In the genomic region with DNA sequence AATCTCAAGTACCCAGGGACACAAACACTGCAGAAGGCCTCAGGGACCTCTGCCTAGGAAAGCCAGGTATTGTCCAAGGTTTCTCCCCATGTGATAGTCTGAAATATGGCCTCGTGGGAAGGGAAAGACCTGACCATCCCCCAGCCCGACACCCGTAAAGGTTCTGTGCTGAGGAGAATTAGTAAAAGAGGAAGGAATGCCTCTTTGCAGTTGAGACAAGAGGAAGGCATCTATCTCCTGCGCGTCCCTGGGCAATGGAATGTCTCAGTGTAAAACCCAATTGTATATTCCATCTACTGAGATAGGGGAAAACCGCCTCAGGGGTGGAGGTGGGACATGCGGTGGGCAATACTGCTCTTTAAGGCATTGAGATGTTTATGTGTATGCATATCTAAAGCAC, we compare ENCODE assay signal across 7 cellular contexts. TPM values are rescaled to one million over a fixed set of nuclear protein-coding genes. Genes with fewer than 3 reads are reported as not detected.
A peak's percentile ranks its signal among the peaks of the same experiment; 100 is the strongest.
DNase-seq lines count a peak whose midpoint lies in the region; ATAC-seq and TF ChIP-seq lines count a peak whose summit lies in the region.
"Not testable (repeated sequence)": the region's sequence is repeated elsewhere in the genome, so short reads cannot be mapped to it uniquely, and the experiment has no call there.

No MANE protein-coding gene starts in this region.

- not testable (repeated sequence) for H2BK15ac ChIP-seq in mesendoderm (replicated peaks; ENCODE audit: low read depth)

- H3K27me3 ChIP-seq in mesendoderm (ENCODE audit: insufficient read depth, low read length, poor library complexity) = not testable (repeated sequence)

- not testable (repeated sequence) for H3K27me3 Mint-ChIP-seq in IgD-negative memory B cell; stimulated activated naive B cell treated with anti-CD40 and anti-IgM and Interleukin-4, amounts not matched to agents 10 μg/mL and 1 μg/mL and 100 μg/mL, for 72 hours

- not testable (repeated sequence) for H4K5ac ChIP-seq in mesendoderm (ENCODE audit: low read length)

- not testable (repeated sequence) for TF ChIP-seq CTCF in GM12865 (IDR thresholded peaks at IDR 0.05; ENCODE audit: insufficient read depth, low read depth, low read length, missing control alignments); OCI-LY7 (conservative IDR thresholded peaks at IDR 0.05; ENCODE audit: low read length)

- H2BK5ac ChIP-seq in mesendoderm (ENCODE audit: low read length) = not testable (repeated sequence)

- CTCF ChIA-PET in OCI-LY7 (lab: Charles Lee; ENCODE audit: unreplicated experiment) = interaction anchor here (1.5 kb wide), 1 partner anchor 27 kb away, joined by 5 read pairs; a partner anchor contains a TSS

- not testable (repeated sequence) for BruUV-seq in OCI-LY7 (replicated peaks; lab: Mats Ljungman, UMichigan)

- H3K18ac ChIP-seq in mesendoderm (ENCODE audit: low read length) = not testable (repeated sequence)

- not testable (repeated sequence) for H2AK5ac ChIP-seq in mesendoderm (ENCODE audit: low read length)

- peaks cover 65% of the 10 kb centered on the region for H3K4me1 ChIP-seq in OCI-LY7 (ENCODE audit: insufficient read depth, low read length, poor library complexity, severe bottlenecking)
- H3K4me1 ChIP-seq in mesendoderm (ENCODE audit: control insufficient read depth, low read depth, low read length) = not testable (repeated sequence)

- peak overlapping the region; percentile 50 to 85 (median 82) for H3K4me3 Mint-ChIP-seq in IgD-negative memory B cell
- peak overlapping the region; percentile 90 to 91 for H3K4me3 Mint-ChIP-seq in stimulated activated naive B cell treated with anti-CD40 and anti-IgM and Interleukin-4, amounts not matched to agents 10 μg/mL and 1 μg/mL and 100 μg/mL, for 72 hours

- intact Hi-C loops in OCI-LY7 (cut with micrococcal nuclease; ENCODE audit: unreplicated experiment) = loop anchor here (5.0 kb wide), 1 partner anchor 83 kb away; a partner anchor contains a TSS

- not testable (repeated sequence) for H3K9me2 ChIP-seq in OCI-LY7 (ENCODE audit: insufficient read depth, low read length)

- not testable (repeated sequence) for H2BK120ac ChIP-seq in mesendoderm (ENCODE audit: low read depth, low read length)

- H3K79me1 ChIP-seq in mesendoderm (ENCODE audit: low read length) = not testable (repeated sequence)

- 0 out of 2 replicates have a peak overlapping the region, but pooled peaks have one; percentile 0 for H3K4me2 ChIP-seq in OCI-LY7 (ENCODE audit: low read length)
- H3K4me2 ChIP-seq in mesendoderm (ENCODE audit: low read length) = not testable (repeated sequence)

- not testable (repeated sequence) for H3K56ac ChIP-seq in mesendoderm (ENCODE audit: low read length)

- peak; percentile 51 for DNase-seq in ELF-1 (ENCODE audit: low read depth, low spot score)
- not testable (repeated sequence) for DNase-seq in GM12865 (ENCODE audit: low read depth); OCI-LY7 (ENCODE audit: low spot score); stimulated activated naive B cell treated with anti-CD40 and anti-IgM and Interleukin-4, amounts not matched to agents 10 μg/mL and 1 μg/mL and 100 μg/mL, for 72 hours
- peak; percentile 13 for DNase-seq in activated effector memory CD4-positive, alpha-beta T cell treated with anti-CD3 and anti-CD28 coated beads, Interleukin-2, amount 50 U/mL, for 16 hours
- DNase-seq in mesendoderm = peak; percentile 61

- WGBS in mesendoderm (ENCODE audit: extremely low coverage, insufficient coverage, low lambda C conversion rate) = no CpG with 5 or more reads among the region's 7 CpGs

- H3K9me3 ChIP-seq in OCI-LY7 (ENCODE audit: low read length) = not testable (repeated sequence)

- POLR2A ChIA-PET in OCI-LY7 (lab: Charles Lee) = interaction anchor here (1.7 kb wide), 1 partner anchor 10 kb away, joined by 8 read pairs; no protein-coding TSS in a partner anchor

- H3K36me3 Mint-ChIP-seq in IgD-negative memory B cell = not testable (repeated sequence)
- H3K36me3 Mint-ChIP-seq in stimulated activated naive B cell treated with anti-CD40 and anti-IgM and Interleukin-4, amounts not matched to agents 10 μg/mL and 1 μg/mL and 100 μg/mL, for 72 hours = peaks cover 34 to 43% of the 10 kb centered on the region in 2 donors

- not testable (repeated sequence) for H3K9ac ChIP-seq in mesendoderm (ENCODE audit: low read length)

- H4K20me1 ChIP-seq in OCI-LY7 (ENCODE audit: insufficient read depth, low read length) = not testable (repeated sequence)

- H3K4me1 Mint-ChIP-seq in IgD-negative memory B cell = peaks cover 53 to 57% (median 53%) of the 10 kb centered on the region in 3 donors
- H3K4me1 Mint-ChIP-seq in stimulated activated naive B cell treated with anti-CD40 and anti-IgM and Interleukin-4, amounts not matched to agents 10 μg/mL and 1 μg/mL and 100 μg/mL, for 72 hours = peaks cover 21 to 81% of the 10 kb centered on the region in 2 donors

- not testable (repeated sequence) for ATAC-seq in stimulated activated naive B cell treated with anti-CD40 and anti-IgM and Interleukin-4, amounts not matched to agents 10 μg/mL and 1 μg/mL and 100 μg/mL, for 72 hours (replicated peaks)

- H3K4me3 ChIP-seq in GM12865 (ENCODE audit: low read depth, low read length) = peak overlapping the region; percentile 91
- H3K4me3 ChIP-seq in OCI-LY7 (ENCODE audit: low read depth, low read length, poor library complexity, severe bottlenecking); mesendoderm (ENCODE audit: low read length): not testable (repeated sequence)

- peak overlapping the region; percentile 27 to 97 (median 63) for H3K27ac Mint-ChIP-seq in IgD-negative memory B cell
- peak overlapping the region; percentile 31 for H3K27ac Mint-ChIP-seq in stimulated activated naive B cell treated with anti-CD40 and anti-IgM and Interleukin-4, amounts not matched to agents 10 μg/mL and 1 μg/mL and 100 μg/mL, for 72 hours

- H3K27ac ChIP-seq in OCI-LY7 (ENCODE audit: low read depth, low read length, poor library complexity, severe bottlenecking); mesendoderm (ENCODE audit: low read depth, low read length): not testable (repeated sequence)

- H4K8ac ChIP-seq in mesendoderm (ENCODE audit: low read depth, low read length) = not testable (repeated sequence)

- H3K4ac ChIP-seq in mesendoderm (ENCODE audit: low read depth, low read length) = not testable (repeated sequence)

- H3K23ac ChIP-seq in mesendoderm (ENCODE audit: low read length) = not testable (repeated sequence)

- H3K36me3 ChIP-seq in OCI-LY7 (ENCODE audit: insufficient read depth, low read length); mesendoderm (ENCODE audit: control insufficient read depth, insufficient read depth, low read length): not testable (repeated sequence)

- not testable (repeated sequence) for H3K9me3 Mint-ChIP-seq in IgD-negative memory B cell; stimulated activated naive B cell treated with anti-CD40 and anti-IgM and Interleukin-4, amounts not matched to agents 10 μg/mL and 1 μg/mL and 100 μg/mL, for 72 hours

- H2AFZ ChIP-seq in OCI-LY7 (ENCODE audit: low read length) = not testable (repeated sequence)

- not testable (repeated sequence) for H3K79me2 ChIP-seq in OCI-LY7 (ENCODE audit: insufficient read depth, low read depth, low read length); mesendoderm (ENCODE audit: control insufficient read depth, insufficient read depth, low read length)

RNA-seq across cellular contexts. Expression of a gene that starts 10.8 kb away (rescaled TPM):
- 26.8 TPM for polyA plus RNA-seq in IgD-negative memory B cell
- total RNA-seq in OCI-LY7 (2014; rRNA removed; shearing (Covaris generic)) = 13.2 and 26.6 TPM in 2 replicates
- 29.8 and 33.5 TPM in 2 replicates for total RNA-seq in OCI-LY7 (2022)
- 15.9 TPM for polyA plus RNA-seq in mesendoderm (2013, experiment 1 of 2)
- 16.9 TPM for polyA plus RNA-seq in mesendoderm (2013, experiment 2 of 2)

RNA-seq across cellular contexts. Expression of a gene that starts 26.3 kb away (rescaled TPM):
- 310 TPM for polyA plus RNA-seq in IgD-negative memory B cell
- 693 and 1,106 TPM in 2 replicates for total RNA-seq in OCI-LY7 (2014; rRNA removed; shearing (Covaris generic))
- total RNA-seq in OCI-LY7 (2022) = 450 and 489 TPM in 2 replicates
- 881 TPM for polyA plus RNA-seq in mesendoderm (2013, experiment 1 of 2)
- 871 TPM for polyA plus RNA-seq in mesendoderm (2013, experiment 2 of 2)

RNA-seq across cellular contexts. Expression of a gene that starts 26.4 kb away (rescaled TPM):
- polyA plus RNA-seq in IgD-negative memory B cell = 47.7 TPM
- 24.1 and 36.8 TPM in 2 replicates for total RNA-seq in OCI-LY7 (2014; rRNA removed; shearing (Covaris generic))
- total RNA-seq in OCI-LY7 (2022) = 43.7 and 48.8 TPM in 2 replicates
- polyA plus RNA-seq in mesendoderm (2013, experiment 1 of 2) = 23.2 TPM
- polyA plus RNA-seq in mesendoderm (2013, experiment 2 of 2) = 22.7 TPM
